8 cellular contexts compared by ENCODE assay signal in the genomic region with DNA sequence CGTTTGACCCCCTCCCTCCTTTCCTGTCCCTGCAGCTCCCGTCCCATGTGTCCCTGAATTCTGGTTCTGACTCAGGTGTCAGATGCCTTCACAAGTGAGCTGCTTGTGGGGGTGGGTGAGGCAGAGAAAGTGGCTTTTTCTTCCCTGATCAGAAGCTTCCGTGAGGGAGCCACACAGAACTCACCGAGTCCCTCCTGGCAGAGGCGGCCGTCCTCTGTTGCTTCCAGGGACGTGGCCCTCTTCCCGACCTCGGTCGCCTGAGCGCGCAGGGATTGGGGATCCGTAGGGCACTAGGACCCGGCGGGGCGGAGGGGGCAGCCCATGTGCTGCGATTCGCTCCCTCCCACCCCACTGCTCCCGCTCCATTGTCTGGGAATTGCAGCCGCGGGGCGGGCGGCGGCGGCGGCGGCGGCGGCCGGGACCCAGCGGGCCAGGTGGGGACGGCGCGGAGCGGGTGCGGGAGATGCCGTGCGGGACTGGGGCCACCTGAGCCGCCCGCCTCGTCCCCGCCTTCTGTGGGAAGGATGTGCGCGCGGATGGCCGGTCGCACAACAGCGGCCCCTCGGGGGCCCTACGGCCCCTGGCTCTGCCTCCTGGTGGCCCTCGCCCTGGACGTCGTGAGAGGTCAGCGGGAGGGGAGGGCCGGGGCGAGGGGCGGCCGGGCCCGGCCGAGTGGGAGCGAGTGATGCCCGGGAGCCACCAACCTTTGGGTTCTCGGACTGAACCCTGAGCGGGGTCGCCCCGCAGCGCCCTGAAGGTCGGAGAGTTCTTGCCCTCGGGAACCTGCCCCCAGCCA. TPM values are rescaled to one million over a fixed set of nuclear protein-coding genes. Genes with fewer than 3 reads are reported as not detected.
DNase-seq lines count a peak whose midpoint lies in the region; ATAC-seq and TF ChIP-seq lines count a peak whose summit lies in the region.

A gene with protein sequence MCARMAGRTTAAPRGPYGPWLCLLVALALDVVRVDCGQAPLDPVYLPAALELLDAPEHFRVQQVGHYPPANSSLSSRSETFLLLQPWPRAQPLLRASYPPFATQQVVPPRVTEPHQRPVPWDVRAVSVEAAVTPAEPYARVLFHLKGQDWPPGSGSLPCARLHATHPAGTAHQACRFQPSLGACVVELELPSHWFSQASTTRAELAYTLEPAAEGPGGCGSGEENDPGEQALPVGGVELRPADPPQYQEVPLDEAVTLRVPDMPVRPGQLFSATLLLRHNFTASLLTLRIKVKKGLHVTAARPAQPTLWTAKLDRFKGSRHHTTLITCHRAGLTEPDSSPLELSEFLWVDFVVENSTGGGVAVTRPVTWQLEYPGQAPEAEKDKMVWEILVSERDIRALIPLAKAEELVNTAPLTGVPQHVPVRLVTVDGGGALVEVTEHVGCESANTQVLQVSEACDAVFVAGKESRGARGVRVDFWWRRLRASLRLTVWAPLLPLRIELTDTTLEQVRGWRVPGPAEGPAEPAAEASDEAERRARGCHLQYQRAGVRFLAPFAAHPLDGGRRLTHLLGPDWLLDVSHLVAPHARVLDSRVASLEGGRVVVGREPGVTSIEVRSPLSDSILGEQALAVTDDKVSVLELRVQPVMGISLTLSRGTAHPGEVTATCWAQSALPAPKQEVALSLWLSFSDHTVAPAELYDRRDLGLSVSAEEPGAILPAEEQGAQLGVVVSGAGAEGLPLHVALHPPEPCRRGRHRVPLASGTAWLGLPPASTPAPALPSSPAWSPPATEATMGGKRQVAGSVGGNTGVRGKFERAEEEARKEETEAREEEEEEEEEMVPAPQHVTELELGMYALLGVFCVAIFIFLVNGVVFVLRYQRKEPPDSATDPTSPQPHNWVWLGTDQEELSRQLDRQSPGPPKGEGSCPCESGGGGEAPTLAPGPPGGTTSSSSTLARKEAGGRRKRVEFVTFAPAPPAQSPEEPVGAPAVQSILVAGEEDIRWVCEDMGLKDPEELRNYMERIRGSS (plus strand): TSS at position 351 of the 796 bp plus-strand sequence. CDS start 174 bp downstream, at position 525.

- H3K4me3 ChIP-seq in BLaER1 treated with 17β-estradiol and CSF1 and Interleukin-3, amounts not matched to agents 10 nM and 100 nM: peak within 1 kb of the TSS; percentile 60 to 75 (median 70)
- peak within 1 kb of the TSS; percentile 74 for H3K4me3 ChIP-seq in fibroblast of the aortic adventitia (ENCODE audit: low read depth, low read length)
- peak within 1 kb of the TSS; percentile 43 for H3K4me3 ChIP-seq in naive thymus-derived CD4-positive, alpha-beta T cell (ENCODE audit: low read length)

- peak within 1 kb of the TSS; percentile 77 to 99 (median 95) for H3K4me2 ChIP-seq in BLaER1 treated with 17β-estradiol and CSF1 and Interleukin-3, amounts not matched to agents 10 nM and 100 nM

- POLR2A ChIA-PET in activated CD8-positive, alpha-beta T cell treated with anti-CD3 and anti-CD28 coated beads, Interleukin-2, amount 10 ng/mL, durations not matched to agents 7 days and 5 days (lab: Charles Lee): interaction anchor here (1.1 to 1.6 kb wide), 2 partner anchors 9 to 11 kb away, joined by 4 to 6 read pairs; a partner anchor contains a TSS
- POLR2A ChIA-PET in naive thymus-derived CD4-positive, alpha-beta T cell (lab: Charles Lee): interaction anchor here (0.6 to 1.2 kb wide), 4 partner anchors 9 to 183 kb away, joined by 3 to 5 read pairs (median 3); a partner anchor contains a TSS

- H3K27me3 ChIP-seq in BLaER1 treated with 17β-estradiol and CSF1 and Interleukin-3, amounts not matched to agents 10 nM and 100 nM: peaks cover 36 to 62% (median 49%) of the 10 kb centered on the region in 11 experiments
- peaks cover 4 to 6% of the 10 kb centered on the region in 2 donors for H3K27me3 ChIP-seq in naive thymus-derived CD4-positive, alpha-beta T cell (ENCODE audit: control insufficient read depth in 2 of 2, insufficient read depth in 2 of 2, low read length in 2 of 2)

- TF ChIP-seq CTCF in fibroblast of the aortic adventitia (IDR thresholded peaks at IDR 0.05; ENCODE audit: insufficient read depth, low read length): no peak

- H4K20me1 ChIP-seq in BLaER1 treated with 17β-estradiol and CSF1 and Interleukin-3, amounts not matched to agents 10 nM and 100 nM: peaks cover 12 to 86% (median 68%) of the 10 kb centered on the region in 11 experiments; a peak in 20 of 22 replicates

- peaks cover 38 to 46% (median 43%) of the 10 kb centered on the region in 11 experiments for H3K36me3 ChIP-seq in BLaER1 treated with 17β-estradiol and CSF1 and Interleukin-3, amounts not matched to agents 10 nM and 100 nM
- peaks cover 12 to 38% (median 20%) of the 10 kb centered on the region in 3 experiments for H3K36me3 ChIP-seq in naive thymus-derived CD4-positive, alpha-beta T cell (ENCODE audit: control insufficient read depth in 2 of 3, insufficient read depth in 3 of 3, low read length in 3 of 3)

- peak; percentile 42 for ATAC-seq in activated CD8-positive, alpha-beta T cell treated with anti-CD3 and anti-CD28 coated beads, Interleukin-2, amount 10 ng/mL, durations not matched to agents 7 days and 5 days
- ATAC-seq in naive thymus-derived CD4-positive, alpha-beta T cell: peak; percentile 21
- ATAC-seq in GM21515 (IDR thresholded peaks at IDR 0.05; ENCODE audit: unreplicated experiment): no peak

- H3K27me3 Mint-ChIP-seq in activated CD8-positive, alpha-beta T cell treated with anti-CD3 and anti-CD28 coated beads, Interleukin-2, amount 10 ng/mL, durations not matched to agents 7 days and 5 days (ENCODE audit: low read depth): peaks cover 25% of the 10 kb centered on the region
- H3K27me3 Mint-ChIP-seq in naive thymus-derived CD4-positive, alpha-beta T cell: peaks cover 5 to 30% (median 15%) of the 10 kb centered on the region in 5 donors

- no peaks in the 10 kb centered on the region for H3K9me3 Mint-ChIP-seq in activated CD8-positive, alpha-beta T cell treated with anti-CD3 and anti-CD28 coated beads, Interleukin-2, amount 10 ng/mL, durations not matched to agents 7 days and 5 days (ENCODE audit: insufficient read depth)
- H3K9me3 Mint-ChIP-seq in naive thymus-derived CD4-positive, alpha-beta T cell: no peaks in the 10 kb centered on the region

- H3K4me1 Mint-ChIP-seq in activated CD8-positive, alpha-beta T cell treated with anti-CD3 and anti-CD28 coated beads, Interleukin-2, amount 10 ng/mL, durations not matched to agents 7 days and 5 days (ENCODE audit: low read depth): peaks cover 13% of the 10 kb centered on the region
- peaks cover 8 to 17% (median 16%) of the 10 kb centered on the region in 7 donors for H3K4me1 Mint-ChIP-seq in naive thymus-derived CD4-positive, alpha-beta T cell

- peaks cover 40 to 67% (median 59%) of the 10 kb centered on the region in 10 experiments for H3K4me1 ChIP-seq in BLaER1 treated with 17β-estradiol and CSF1 and Interleukin-3, amounts not matched to agents 10 nM and 100 nM
- H3K4me1 ChIP-seq in naive thymus-derived CD4-positive, alpha-beta T cell (ENCODE audit: control insufficient read depth in 2 of 2, insufficient read depth in 2 of 2, low read length in 2 of 2): peaks cover 4 to 18% of the 10 kb centered on the region in 2 donors

- H3K27ac ChIP-seq in BLaER1 treated with 17β-estradiol and CSF1 and Interleukin-3, amounts not matched to agents 10 nM and 100 nM: peak within 1 kb of the TSS in 8 of 11 experiments; percentile 22 to 58 (median 48); a peak in 12 of 22 replicates
- H3K27ac ChIP-seq in naive thymus-derived CD4-positive, alpha-beta T cell (ENCODE audit: low read depth, low read length): no peak within 1 kb of the TSS

- H3K36me3 Mint-ChIP-seq in activated CD8-positive, alpha-beta T cell treated with anti-CD3 and anti-CD28 coated beads, Interleukin-2, amount 10 ng/mL, durations not matched to agents 7 days and 5 days (ENCODE audit: low read depth): peaks cover 35% of the 10 kb centered on the region
- peaks cover 19 to 42% (median 32%) of the 10 kb centered on the region in 5 donors for H3K36me3 Mint-ChIP-seq in naive thymus-derived CD4-positive, alpha-beta T cell

- CTCF ChIA-PET in activated CD8-positive, alpha-beta T cell treated with anti-CD3 and anti-CD28 coated beads, Interleukin-2, amount 10 ng/mL, durations not matched to agents 7 days and 5 days (lab: Charles Lee): interaction anchor here (1.4 kb wide), 2 partner anchors 9 to 16 kb away, joined by 3 to 11 read pairs; no protein-coding TSS in a partner anchor
- CTCF ChIA-PET in naive thymus-derived CD4-positive, alpha-beta T cell (lab: Charles Lee): interaction anchor here (0.6 to 1.1 kb wide), 2 partner anchors 11 to 206 kb away, joined by 3 to 4 read pairs; a partner anchor contains a TSS

- intact Hi-C loops in naive thymus-derived CD4-positive, alpha-beta T cell (cut with micrococcal nuclease): no loop called here

- H3K4me3 Mint-ChIP-seq in activated CD8-positive, alpha-beta T cell treated with anti-CD3 and anti-CD28 coated beads, Interleukin-2, amount 10 ng/mL, durations not matched to agents 7 days and 5 days: peak within 1 kb of the TSS; percentile 53
- H3K4me3 Mint-ChIP-seq in naive thymus-derived CD4-positive, alpha-beta T cell: peak within 1 kb of the TSS; percentile 52 to 80 (median 68)

- no peak within 1 kb of the TSS for H3K27ac Mint-ChIP-seq in activated CD8-positive, alpha-beta T cell treated with anti-CD3 and anti-CD28 coated beads, Interleukin-2, amount 10 ng/mL, durations not matched to agents 7 days and 5 days
- peak within 1 kb of the TSS in 2 of 9 donors; percentile 33 to 61 for H3K27ac Mint-ChIP-seq in naive thymus-derived CD4-positive, alpha-beta T cell

- DNase-seq in NCI-H2029 (lab: John Stamatoyannopoulos, UW): peak; percentile 63
- DNase-seq in activated CD8-positive, alpha-beta T cell treated with anti-CD3 and anti-CD28 coated beads, Interleukin-2, amount 10 ng/mL, durations not matched to agents 7 days and 5 days: no peak
- peak; percentile 59 for DNase-seq in fibroblast of the aortic adventitia (ENCODE audit: low read depth)
- peak in 3 of 9 donors; percentile 11 to 37 (median 24) for DNase-seq in naive thymus-derived CD4-positive, alpha-beta T cell
- DNase-seq in activated gamma-delta T cell (lab: John Stamatoyannopoulos, UW): no peak

- H3K9me3 ChIP-seq in BLaER1 treated with 17β-estradiol and CSF1 and Interleukin-3, amounts not matched to agents 10 nM and 100 nM (replicated peaks in 1 of 11): no peaks in the 10 kb centered on the region
- no peaks in the 10 kb centered on the region for H3K9me3 ChIP-seq in naive thymus-derived CD4-positive, alpha-beta T cell (ENCODE audit: control insufficient read depth in 2 of 3, low read length in 3 of 3)

- TF ChIP-seq POLR2A in GM19099 (IDR thresholded peaks at IDR 0.05; ENCODE audit: extremely low read depth, insufficient read length, low read depth): peak; percentile 21

- H3K9ac ChIP-seq in BLaER1 treated with 17β-estradiol and CSF1 and Interleukin-3, amounts not matched to agents 10 nM and 100 nM: peak within 1 kb of the TSS; percentile 63 to 79 (median 72)

RNA-seq across cellular contexts. Expression of the gene that starts here (rescaled TPM):
- under 1 TPM; 0.37 to 0.47 TPM for total RNA-seq in activated CD8-positive, alpha-beta T cell treated with anti-CD3 and anti-CD28 coated beads, Interleukin-2, amount 10 ng/mL, durations not matched to agents 7 days and 5 days
- total RNA-seq in fibroblast of the aortic adventitia (ENCODE audit: low replicate concordance): 3.7 and 17.9 TPM in 2 replicates
- total RNA-seq in naive thymus-derived CD4-positive, alpha-beta T cell: under 1 TPM in 2 of 5 experiments, not detected in 3; 0.57 to 0.58 TPM
- not detected for polyA plus RNA-seq in naive thymus-derived CD4-positive, alpha-beta T cell

Comparison
In these comparisons a context has a peak if more than half of its experiments do, and no peak if none do; other contexts are left out.
1. Peak in ATAC-seq in activated CD8-positive, alpha-beta T cell treated with anti-CD3 and anti-CD28 coated beads, Interleukin-2, amount 10 ng/mL, durations not matched to agents 7 days and 5 days; RNA of the gene not detected or under 1 TPM.
2. Peak in ATAC-seq and H3K4me3 ChIP-seq in naive thymus-derived CD4-positive, alpha-beta T cell; RNA of the gene not detected or under 1 TPM.
3. DNase-seq: peak in NCI-H2029 (single experiment) and fibroblast of the aortic adventitia (single experiment); none in activated CD8-positive, alpha-beta T cell treated with anti-CD3 and anti-CD28 coated beads, Interleukin-2, amount 10 ng/mL, durations not matched to agents 7 days and 5 days (single experiment) and activated gamma-delta T cell (single experiment).
4. Peak in every context shown above with its lines, with median percentiles within 50 percentile points of each other: H3K4me3 ChIP-seq.